In the genomic region with DNA sequence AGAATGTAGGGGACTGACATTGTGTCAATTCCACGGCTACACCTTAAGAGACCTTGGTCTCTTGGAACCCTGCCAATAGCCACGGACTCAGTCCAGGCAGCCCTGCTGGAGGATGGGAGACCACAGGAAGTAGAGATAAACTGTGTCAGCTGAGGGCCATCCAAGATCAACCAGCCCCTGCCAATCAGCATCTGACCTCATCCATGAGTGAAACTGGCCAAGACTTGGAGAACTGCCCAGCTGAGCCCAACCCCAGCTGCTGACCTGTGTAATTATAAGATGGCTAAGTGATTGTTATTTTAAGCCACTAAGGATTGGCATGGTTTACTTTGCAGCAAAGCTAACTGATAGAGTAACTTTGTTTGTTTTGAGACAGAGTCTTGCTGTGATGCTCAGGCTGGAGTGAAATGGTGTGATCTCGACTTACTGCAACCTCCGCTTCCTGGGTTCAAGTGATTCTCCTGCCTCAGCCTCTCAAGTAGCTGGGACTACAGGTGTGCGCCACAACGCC, we compare ENCODE assay signal across 9 cellular contexts. TPM values are rescaled to one million over a fixed set of nuclear protein-coding genes. Genes with fewer than 3 reads are reported as not detected.
DNase-seq lines count a peak whose midpoint lies in the region; ATAC-seq and TF ChIP-seq lines count a peak whose summit lies in the region.
"Had no signal": no experiment of that assay in that cellular context is flagged by ENCODE, and none has a peak within 500 bp of the region (broad histone marks: within the 10 kb centered on the region; RNA-seq: fewer than 3 reads in every experiment).

No MANE protein-coding gene starts in this region.

- TF ChIP-seq CTCF in IMR-90 (conservative IDR thresholded peaks at IDR 0.05; ENCODE audit: low read depth, low read length) (no peak), testis (IDR thresholded peaks at IDR 0.05) (no peak)

- POLR2A ChIA-PET in IMR-90 (lab: Charles Lee; ENCODE audit: unreplicated experiment) = no interaction called here

- H3K27me3 ChIP-seq in IMR-90 (ENCODE audit: control insufficient read depth, insufficient read depth, low read length) (no peaks in the 10 kb centered on the region), testis (no peaks in the 10 kb centered on the region)

- DNase-seq in IMR-90 = peak; percentile 86
- peak; percentile 30 for DNase-seq in SK-N-DZ (ENCODE audit: low spot score)
- peak; percentile 7 for DNase-seq in globus pallidus (ENCODE audit: low spot score)
- DNase-seq in testis = peak; percentile 74
- no peak for DNase-seq in hippocampal formation (lab: John Stamatoyannopoulos, UW)
- no peak for DNase-seq in DMS153 treated with DMSO at 0.1 percent for 48 hours (lab: John Stamatoyannopoulos, UW; ENCODE audit: unreplicated experiment)
- DNase-seq: NCI-H2171 treated with DMSO at 0.1 percent for 48 hours had no signal

- dilution Hi-C loops in IMR-90 (cut with HindIII; ENCODE audit: low sequenced_read_pairs, unreplicated experiment) = no loop called here

- H2AK9ac ChIP-seq in IMR-90 (replicated peaks; ENCODE audit: low read depth, low read length, poor library complexity) = no peak overlapping the region

- ATAC-seq in IMR-90 (ENCODE audit: low read depth) = peak; percentile 80
- no peak for ATAC-seq in HG03139 (IDR thresholded peaks at IDR 0.05; ENCODE audit: unreplicated experiment)
- no peak for ATAC-seq in GM19455 (IDR thresholded peaks at IDR 0.05; ENCODE audit: unreplicated experiment)

- no peak overlapping the region for H3K18ac ChIP-seq in IMR-90 (ENCODE audit: low read depth, low read length)

- peak overlapping the region; percentile 70 for H2AFZ ChIP-seq in IMR-90 (replicated peaks; ENCODE audit: low read length, poor library complexity)

- intact Hi-C loops in IMR-90 (cut with micrococcal nuclease) (no loop called here), testis (cut with DNase I; ENCODE audit: low total_unique reads) (no loop called here)

- no peak overlapping the region for H2BK15ac ChIP-seq in IMR-90 (ENCODE audit: low read depth, low read length)

- CTCF ChIA-PET in IMR-90 (lab: Yijun Ruan, JAX) = interaction anchor here (0.6 to 1.1 kb wide), 2 partner anchors 48 to 169 kb away, joined by 3 to 5 read pairs; no protein-coding TSS in a partner anchor

- H3K9me3 ChIP-seq in IMR-90 (ENCODE audit: control insufficient read depth, insufficient read depth, low read length) = no peaks in the 10 kb centered on the region
- H3K9me3 ChIP-seq in testis = no peaks in the 10 kb centered on the region

- no peak overlapping the region for H3K4me2 ChIP-seq in IMR-90 (ENCODE audit: low read depth, low read length)

- no peak overlapping the region for H4K5ac ChIP-seq in IMR-90 (ENCODE audit: low read depth, low read length)

- peaks cover 1% of the 10 kb centered on the region; the same call in 1 of the 2 replicates for H3K4me1 ChIP-seq in IMR-90 (ENCODE audit: control insufficient read depth, insufficient read depth, low read length)
- peaks cover 4% of the 10 kb centered on the region for H3K4me1 ChIP-seq in testis

- H3K27ac ChIP-seq in IMR-90 (ENCODE audit: insufficient read depth, low read length) (no peak overlapping the region), testis (no peak overlapping the region)

- H2BK5ac ChIP-seq in IMR-90 (ENCODE audit: low read depth, low read length, poor library complexity, severe bottlenecking) = no peak overlapping the region

- H2BK20ac ChIP-seq in IMR-90 (ENCODE audit: low read depth, low read length) = 0 out of 2 replicates have a peak overlapping the region, but pooled peaks have one; percentile 37

- no peak overlapping the region for H3K56ac ChIP-seq in IMR-90 (ENCODE audit: extremely low read depth, insufficient read depth, low read length)

- H3K9ac ChIP-seq in IMR-90 (ENCODE audit: low read depth, low read length) = no peak overlapping the region

- no peak overlapping the region for H2BK120ac ChIP-seq in IMR-90 (ENCODE audit: low read depth, low read length)

- no peak overlapping the region for H4K91ac ChIP-seq in IMR-90 (ENCODE audit: insufficient read depth, low read depth, low read length)

- peaks cover 12% of the 10 kb centered on the region for H4K20me1 ChIP-seq in IMR-90 (ENCODE audit: insufficient read depth, low read length)

- in situ Hi-C loops in IMR-90 (cut with MboI; ENCODE audit: low sequenced_read_pairs) = no loop called here

- no TSS peak for BruUV-seq in IMR-90 (replicated peaks; lab: Mats Ljungman, UMichigan)

- WGBS in IMR-90 (ENCODE audit: extremely low coverage in 2 of 2, insufficient read length in 1 of 2), 2 experiments = no CpG with 5 or more reads among the region's 6 CpGs
- WGBS in testis, 2 donors = 65 to 68% methylated on average over 6 of the region's 6 CpGs

- H3K79me1 ChIP-seq in IMR-90 (ENCODE audit: low read depth in 1 of 2, low read length in 2 of 2) = peaks cover 0 to 42% of the 10 kb centered on the region in 2 experiments; a peak in 3 of 4 replicates

- H3K14ac ChIP-seq in IMR-90 (replicated peaks; ENCODE audit: low read depth, low read length) = no peak overlapping the region

- no peak overlapping the region for H2AK5ac ChIP-seq in IMR-90 (ENCODE audit: low read depth, low read length)

- peaks cover 4% of the 10 kb centered on the region; the same call in 1 of the 2 replicates for H3K9me1 ChIP-seq in IMR-90 (ENCODE audit: insufficient read depth, low read length)

- TF ChIP-seq RAD21 in IMR-90 (IDR thresholded peaks at IDR 0.05; ENCODE audit: low read length) = no peak

- TF ChIP-seq POLR2A in IMR-90 (IDR thresholded peaks at IDR 0.05; ENCODE audit: low read depth, low read length) = no peak
- no peak for TF ChIP-seq POLR2A in testis (IDR thresholded peaks at IDR 0.05)

- H3K4me3 ChIP-seq in IMR-90 (ENCODE audit: insufficient read depth, low read depth, low read length) (no peak overlapping the region), testis (no peak overlapping the region)

- no peak overlapping the region for H3K23ac ChIP-seq in IMR-90 (ENCODE audit: low read depth, low read length)

- H4K8ac ChIP-seq in IMR-90 (ENCODE audit: low read depth in 2 of 2, low read length in 2 of 2) = no peak overlapping the region

- H3K4ac ChIP-seq in IMR-90 (ENCODE audit: low read depth, low read length) = no peak overlapping the region

- H3K36me3 ChIP-seq in IMR-90 (ENCODE audit: control insufficient read depth, insufficient read depth, low read length) (peaks cover 5% of the 10 kb centered on the region; the same call in 1 of the 2 replicates), testis (ENCODE audit: low read depth, missing control alignments) (no peaks in the 10 kb centered on the region)

TF ChIP-seq in IMR-90, 13 proteins besides CTCF, POLR2A, EP300 and RAD21:
- no peak for TF ChIP-seq NFE2L2 (IDR thresholded peaks at IDR 0.05; ENCODE audit: low read depth, low read length)
- TF ChIP-seq RCOR1 (IDR thresholded peaks at IDR 0.05; ENCODE audit: insufficient replicate concordance, low read length) = no peak
TF ChIP-seq in IMR-90: peak in this region for 0.

RNA-seq across cellular contexts. Expression of a gene that starts 13.3 kb away (rescaled TPM):
- total RNA-seq in IMR-90 (2012; rRNA removed) = 358 and 964 TPM in 2 replicates
- 774 and 817 TPM in 2 replicates for polyA plus RNA-seq in IMR-90 (2012; rRNA removed)
- 140 and 369 TPM in 2 replicates for polyA plus RNA-seq in IMR-90 (2012; cell fraction: cytosol; rRNA removed)
- 42.1 and 246 TPM in 2 replicates for polyA plus RNA-seq in IMR-90 (2012; cell fraction: nucleus; rRNA removed; ENCODE audit: low replicate concordance)
- 655 and 809 TPM in 2 replicates for polyA plus RNA-seq in SK-N-DZ (2014; cell fraction: cytosol; rRNA removed)
- polyA plus RNA-seq in SK-N-DZ (2014; cell fraction: nucleus; rRNA removed) = 346 and 460 TPM in 2 replicates
- total RNA-seq in testis = 100 to 1,000 TPM; 678 to 749 TPM
- 649 TPM for polyA plus RNA-seq in testis (ENCODE audit: insufficient read depth, low read depth, low replicate concordance)

RNA-seq across cellular contexts. Expression of a gene that starts 42.7 kb away (rescaled TPM):
- 100 and 123 TPM in 2 replicates for total RNA-seq in IMR-90 (2012; rRNA removed)
- polyA plus RNA-seq in IMR-90 (2012; rRNA removed) = 48.5 and 57.6 TPM in 2 replicates
- polyA plus RNA-seq in IMR-90 (2012; cell fraction: cytosol; rRNA removed) = 21.4 and 31.0 TPM in 2 replicates
- 8.5 and 27.3 TPM in 2 replicates for polyA plus RNA-seq in IMR-90 (2012; cell fraction: nucleus; rRNA removed; ENCODE audit: low replicate concordance)
- 63.1 and 68.9 TPM in 2 replicates for polyA plus RNA-seq in SK-N-DZ (2014; cell fraction: cytosol; rRNA removed)
- 13.0 and 14.7 TPM in 2 replicates for polyA plus RNA-seq in SK-N-DZ (2014; cell fraction: nucleus; rRNA removed)
- 10 to 100 TPM; 68.4 to 79.1 TPM for total RNA-seq in testis
- 45.7 TPM for polyA plus RNA-seq in testis (ENCODE audit: insufficient read depth, low read depth, low replicate concordance)

Comparison
In these comparisons a context has a peak if more than half of its experiments do, and no peak if none do; other contexts are left out.
1. DNase-seq: peak in IMR-90 (single experiment), SK-N-DZ (single experiment), globus pallidus (single experiment) and testis (single experiment); none in hippocampal formation (0 of 2) and DMS153 treated with DMSO at 0.1 percent for 48 hours (single experiment).